ENCODE assay signal across 1 cellular context in the genomic region with DNA sequence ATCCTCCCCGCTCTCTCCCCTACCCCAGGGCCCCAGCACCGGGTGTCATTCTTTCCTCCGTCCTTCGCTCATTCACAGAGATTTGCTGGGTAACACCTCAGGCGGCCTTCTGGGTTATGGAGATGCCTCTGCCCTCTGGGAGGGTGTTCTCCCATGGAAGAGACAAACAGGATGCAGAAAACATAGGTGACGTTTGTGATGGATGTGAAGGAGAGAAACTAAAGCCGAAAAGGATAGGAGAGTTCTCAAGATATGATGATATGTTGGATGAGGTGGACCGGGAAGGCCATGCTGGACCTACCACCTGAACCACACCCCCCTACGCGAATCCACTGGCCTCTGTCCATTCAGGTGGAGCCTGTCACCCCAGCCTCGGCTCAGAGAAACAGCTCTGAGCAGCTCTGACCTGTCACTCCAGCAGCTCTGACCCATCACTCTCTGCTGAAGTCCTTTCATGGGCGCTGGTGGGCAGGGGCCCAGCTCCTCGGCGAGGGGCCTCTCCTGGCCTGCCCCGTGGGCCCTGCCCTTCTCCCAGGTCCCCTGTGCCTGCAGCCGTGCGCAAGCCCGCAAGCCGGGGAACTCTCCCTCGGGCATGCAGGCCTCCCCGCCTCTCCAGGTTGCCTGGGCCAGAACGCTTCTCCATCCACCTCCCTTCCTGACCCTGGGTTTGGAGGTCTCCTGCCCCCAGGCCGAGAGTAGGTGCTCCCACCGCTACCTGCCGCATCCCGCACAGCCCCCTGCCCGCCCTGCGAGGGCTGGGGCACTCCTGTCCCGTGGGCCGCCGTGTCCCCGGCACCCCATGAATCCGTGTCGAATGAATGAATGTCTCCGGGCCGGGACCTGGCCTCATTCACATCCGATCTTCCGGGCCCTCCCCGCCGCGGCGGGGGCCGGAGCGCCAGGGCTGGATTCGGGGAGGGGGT.
TF ChIP-seq lines count a peak whose summit lies in the region.

No MANE protein-coding gene starts in this region.

TF ChIP-seq in SK-N-SH, 30 proteins besides CTCF, POLR2A, EP300 and RAD21 (continued from another document):
- TF ChIP-seq, protein P1, sequence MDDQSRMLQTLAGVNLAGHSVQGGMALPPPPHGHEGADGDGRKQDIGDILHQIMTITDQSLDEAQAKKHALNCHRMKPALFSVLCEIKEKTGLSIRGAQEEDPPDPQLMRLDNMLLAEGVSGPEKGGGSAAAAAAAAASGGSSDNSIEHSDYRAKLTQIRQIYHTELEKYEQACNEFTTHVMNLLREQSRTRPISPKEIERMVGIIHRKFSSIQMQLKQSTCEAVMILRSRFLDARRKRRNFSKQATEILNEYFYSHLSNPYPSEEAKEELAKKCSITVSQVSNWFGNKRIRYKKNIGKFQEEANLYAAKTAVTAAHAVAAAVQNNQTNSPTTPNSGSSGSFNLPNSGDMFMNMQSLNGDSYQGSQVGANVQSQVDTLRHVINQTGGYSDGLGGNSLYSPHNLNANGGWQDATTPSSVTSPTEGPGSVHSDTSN (IDR thresholded peaks at IDR 0.05) = no peak
- TF ChIP-seq MXI1 (IDR thresholded peaks at IDR 0.05; ENCODE audit: low read depth, low read length) = no peak
- no peak for TF ChIP-seq NFIC (IDR thresholded peaks at IDR 0.05; ENCODE audit: borderline replicate concordance)
- TF ChIP-seq FOXJ3 (CRISPR knock-in tag; IDR thresholded peaks at IDR 0.05) = no peak
